In the genomic region with DNA sequence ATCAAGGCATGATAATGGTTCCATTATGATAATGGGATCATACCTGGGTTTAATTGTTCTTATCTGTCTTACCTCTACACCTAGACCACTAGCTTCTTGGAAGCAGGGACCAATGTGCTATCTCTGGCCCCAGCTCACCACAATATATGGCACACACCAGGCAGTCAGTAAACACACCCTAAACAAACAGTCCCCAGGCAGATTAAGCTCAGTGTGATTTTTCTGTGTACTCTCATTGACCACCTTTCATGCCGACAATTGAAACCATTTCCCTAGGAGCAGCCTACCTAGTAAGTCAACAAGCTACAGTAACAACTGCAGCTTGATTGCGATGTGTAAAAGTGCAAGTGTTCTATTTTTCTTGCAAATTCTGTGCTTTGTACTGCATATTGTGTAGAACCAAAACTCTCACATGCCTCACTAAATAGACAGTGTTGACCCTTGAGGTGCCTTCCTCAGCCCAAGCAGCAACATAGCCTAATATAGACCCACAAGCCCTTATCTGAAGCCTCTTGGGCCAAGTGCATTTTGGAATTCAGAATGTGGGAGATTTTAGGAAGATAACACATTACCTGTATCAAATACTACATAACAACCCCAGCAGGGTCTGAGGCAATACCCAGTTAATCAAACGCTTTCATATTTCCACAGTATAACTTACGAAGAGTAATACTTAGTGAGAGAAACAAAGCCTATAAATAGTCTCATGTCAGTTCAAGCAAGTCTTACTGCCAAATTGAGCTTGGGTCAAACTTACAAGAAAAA, we compare ENCODE assay signal across 27 cellular contexts. TPM values are rescaled to one million over a fixed set of nuclear protein-coding genes. Genes with fewer than 3 reads are reported as not detected.
DNase-seq lines count a peak whose midpoint lies in the region; ATAC-seq, FAIRE-seq and TF ChIP-seq lines count a peak whose summit lies in the region.
"Had no signal": no experiment of that assay in that cellular context is flagged by ENCODE, and none has a peak within 500 bp of the region (broad histone marks: within the 10 kb centered on the region; RNA-seq: fewer than 3 reads in every experiment).

No MANE protein-coding gene starts in this region.

- no TSS peak for BruUV-seq in K562 (replicated peaks; lab: Mats Ljungman, UMichigan)

- H3K36me3 ChIP-seq in K562 (ENCODE audit: control insufficient read depth, insufficient read depth, low read length) (peaks cover 11% of the 10 kb centered on the region), mucosa of descending colon (ENCODE audit: low read depth) (no peaks in the 10 kb centered on the region), brain microvascular endothelial cell (replicated peaks) (peaks cover 2% of the 10 kb centered on the region)
- H3K36me3 ChIP-seq: upper lobe of right lung had no signal

- FAIRE-seq in K562 (lab: Jason Lieb, UNC), result peak; percentile 23
- FAIRE-seq: small intestine had no signal

- in situ Hi-C loops in K562 (cut with MboI), result no loop called here
- in situ Hi-C loops in brain microvascular endothelial cell (cut with HindIII; ENCODE audit: low pct_ligation_motif_present, low sequenced_read_pairs), result no loop called here

- H3K27ac ChIP-seq in HL-60 (replicated peaks), result 0 out of 2 replicates have a peak overlapping the region, but pooled peaks have one; percentile 22
- peak overlapping the region; percentile 9; the same call in 1 of the 3 replicates for H3K27ac ChIP-seq in K562 (ENCODE audit: extremely low read depth, low read depth, low read length)
- no peak overlapping the region for H3K27ac ChIP-seq in brain microvascular endothelial cell
- H3K27ac ChIP-seq: BLaER1 treated with 17β-estradiol and CSF1 and Interleukin-3, amounts not matched to agents 10 nM and 100 nM; upper lobe of right lung had no signal

- ATAC-seq in K562 (peak; percentile 39), mucosa of descending colon (peak; percentile 58), GM19452 (IDR thresholded peaks at IDR 0.05; ENCODE audit: unreplicated experiment) (no peak), GM18873 (IDR thresholded peaks at IDR 0.05; ENCODE audit: low FRiP score, unreplicated experiment) (no peak)
- ATAC-seq: upper lobe of right lung had no signal

- no peak overlapping the region for H3K9ac ChIP-seq in K562 (ENCODE audit: insufficient read depth in 1 of 2, low read depth in 2 of 2, low read length in 2 of 2)
- H3K9ac ChIP-seq: BLaER1 treated with 17β-estradiol and CSF1 and Interleukin-3, amounts not matched to agents 10 nM and 100 nM had no signal

- POLR2A ChIA-PET in K562 (lab: Yijun Ruan, JAX), result interaction anchor here (0.6 to 2.0 kb wide), 7 partner anchors 9 to 912 kb away, joined by 3 to 11 read pairs (median 4); partner anchors contain the start of gene SF3A3

- no peak overlapping the region for H2AFZ ChIP-seq in K562 (ENCODE audit: low read depth, low read length)

- no peak for TF ChIP-seq CTCF in HL-60 (IDR thresholded peaks at IDR 0.05; ENCODE audit: insufficient read depth, low read length)
- TF ChIP-seq CTCF in K562 (IDR thresholded peaks at IDR 0.05 in 2 of 3, conservative IDR thresholded peaks at IDR 0.05 in 1 of 3; ENCODE audit: insufficient read depth in 2 of 3, low read depth in 1 of 3, low read length in 3 of 3), result no peak
- no peak for TF ChIP-seq CTCF in mucosa of descending colon (IDR thresholded peaks at IDR 0.05)
- no peak for TF ChIP-seq CTCF in brain microvascular endothelial cell (IDR thresholded peaks at IDR 0.05; ENCODE audit: low read depth, low read length, missing control alignments)

- CTCF ChIA-PET in K562 (lab: Yijun Ruan, JAX; ENCODE audit: low intra/inter-chr PET ratio), result no interaction called here

- no peak for TF ChIP-seq POLR2A in K562 (conservative IDR thresholded peaks at IDR 0.05)

- intact Hi-C loops in K562 (cut with micrococcal nuclease) (loop anchor here (2.0 kb wide), 1 partner anchor 22 kb away; no protein-coding TSS in a partner anchor), mucosa of descending colon (cut with DNase I, micrococcal nuclease) (no loop called here)

- H3K27me3 ChIP-seq in HL-60 (ENCODE audit: insufficient read depth, poor library complexity, severe bottlenecking), result no peaks in the 10 kb centered on the region
- H3K27me3 ChIP-seq in K562 (ENCODE audit: control insufficient read depth in 2 of 2, insufficient read depth in 2 of 2, low read length in 2 of 2), result no peaks in the 10 kb centered on the region
- no peaks in the 10 kb centered on the region for H3K27me3 ChIP-seq in brain microvascular endothelial cell (replicated peaks)
- H3K27me3 ChIP-seq: BLaER1 treated with 17β-estradiol and CSF1 and Interleukin-3, amounts not matched to agents 10 nM and 100 nM; upper lobe of right lung had no signal

- TF ChIP-seq RAD21 in K562 (CRISPR knock-in tag; conservative IDR thresholded peaks at IDR 0.05 in 1 of 2, IDR thresholded peaks at IDR 0.05 in 1 of 2), result no peak

- no peaks in the 10 kb centered on the region for H4K20me1 ChIP-seq in K562 (replicated peaks; ENCODE audit: control insufficient read depth, insufficient read depth, low read length)

- peaks cover 41% of the 10 kb centered on the region for H3K79me2 ChIP-seq in K562 (ENCODE audit: control insufficient read depth, insufficient read depth, low read length)

- no peaks in the 10 kb centered on the region for H3K9me1 ChIP-seq in K562 (ENCODE audit: control insufficient read depth, insufficient read depth, low read length)

- no peak for TF ChIP-seq EP300 in K562 (IDR thresholded peaks at IDR 0.05; ENCODE audit: low read length)

- peaks cover 11 to 23% of the 10 kb centered on the region in 2 experiments; a peak in 4 of 5 replicates for H3K4me1 ChIP-seq in K562 (replicated peaks in 1 of 2; ENCODE audit: control insufficient read depth in 2 of 2, insufficient read depth in 2 of 2, low read length in 2 of 2)
- H3K4me1 ChIP-seq in mucosa of descending colon (ENCODE audit: low read depth), result no peaks in the 10 kb centered on the region
- H3K4me1 ChIP-seq: upper lobe of right lung had no signal

- peaks cover 8% of the 10 kb centered on the region for H3K9me3 ChIP-seq in K562 (replicated peaks; ENCODE audit: control insufficient read depth, insufficient read depth, low read depth, low read length)
- peaks cover 11% of the 10 kb centered on the region for H3K9me3 ChIP-seq in mucosa of descending colon
- H3K9me3 ChIP-seq: upper lobe of right lung had no signal

- no peak for DNase-seq in HL-60 (ENCODE audit: low read depth in 1 of 2, low spot score in 1 of 2)
- peak; percentile 80 to 93 for DNase-seq in NCI-H2081 (lab: John Stamatoyannopoulos, UW)
- no peak for DNase-seq in K562 (ENCODE audit: extremely low read depth in 1 of 4, low spot score in 3 of 4)
- no peak for DNase-seq in mucosa of descending colon
- DNase-seq in brain microvascular endothelial cell, result no peak
- DNase-seq in AG20443 (ENCODE audit: low spot score), result no peak
- DNase-seq: activated CD4-positive, alpha-beta memory T cell treated with anti-CD3 and anti-CD28 coated beads for 36 hours; activated CD4-positive, CD25-positive, alpha-beta regulatory T cell; activated naive CD8-positive, alpha-beta T cell treated with anti-CD3 and anti-CD28 coated beads, Interleukin-2, amount 10 ng/mL, durations not matched to agents 7 days and 5 days; Calu3; effector CD4-positive, alpha-beta T cell; EL; HCEC 1CT; head of caudate nucleus; naive B cell; NCI-H1105; NCI-H2171; NCI-H82; nucleus accumbens; SHP77; small intestine; stimulated activated CD4-positive, alpha-beta T cell treated with anti-CD3 and anti-CD28 coated beads, Interleukin-1b, Interleukin-23, amount 100 ng/mL, for 48 hours; T1000; upper lobe of right lung had no signal

- WGBS in K562 (ENCODE audit: insufficient coverage, low coverage, missing lambda C conversion rate), result 56% methylated on average over 4 of the region's 4 CpGs

- H3K4me3 ChIP-seq in HL-60 (replicated peaks; ENCODE audit: insufficient read depth, low read length), result no peak overlapping the region
- no peak overlapping the region for H3K4me3 ChIP-seq in K562
- no peak overlapping the region for H3K4me3 ChIP-seq in mucosa of descending colon
- no peak overlapping the region for H3K4me3 ChIP-seq in brain microvascular endothelial cell (ENCODE audit: low read depth, low read length)
- H3K4me3 ChIP-seq: BLaER1 treated with 17β-estradiol and CSF1 and Interleukin-3, amounts not matched to agents 10 nM and 100 nM; upper lobe of right lung had no signal

- H3K4me2 ChIP-seq in K562 (ENCODE audit: insufficient read depth, low read length), result no peak overlapping the region
- H3K4me2 ChIP-seq: BLaER1 treated with 17β-estradiol and CSF1 and Interleukin-3, amounts not matched to agents 10 nM and 100 nM had no signal

RNA-seq across cellular contexts. Expression of gene INPP5B, which starts 32.0 kb away (rescaled TPM):
- total RNA-seq in K562 (2011; cell fraction: chromatin; rRNA removed; ENCODE audit: low replicate concordance), result 143 and 150 TPM in 2 replicates
- total RNA-seq in K562 (2011; cell fraction: nucleolus; rRNA removed), result 71.7 and 79.2 TPM in 2 replicates
- 90.1 and 108 TPM in 2 replicates for total RNA-seq in K562 (2011; cell fraction: nucleoplasm; rRNA removed)
- total RNA-seq in K562 (2014; rRNA removed) (25.2 and 33.7 TPM in 2 replicates), K562 (2014; rRNA removed; fragmentation: Illumina TruSeq; extraction: Trizol) (26.3 and 27.9 TPM in 2 replicates), K562 (2015; rRNA removed; fragmentation: Illumina TruSeq; extraction: Trizol) (22.2 and 23.6 TPM in 2 replicates), K562 (2021) (27.8 and 28.7 TPM in 2 replicates), mucosa of descending colon (10 to 100 TPM; 21.5 to 37.9 (median 28.1) TPM)
- polyA plus RNA-seq in K562 (2011; rRNA removed) (20.9 and 27.8 TPM in 2 replicates), K562 (2014; fragmentation: Illumina TruSeq; extraction: Trizol) (19.7 and 19.8 TPM in 2 replicates), K562 (2014; fragmentation: Nextera tagmentation; extraction: Ambion mirVana) (10 to 100 TPM; 14.1 to 16.5 TPM), K562 (2014; rRNA removed) (18.5 and 20.9 TPM in 2 replicates)
- 13.6 and 20.1 TPM in 2 replicates for polyA plus RNA-seq in K562 (2011; cell fraction: cytosol; rRNA removed)
- 33.3 and 37.6 TPM in 2 replicates for polyA plus RNA-seq in K562 (2011; cell fraction: nucleus; rRNA removed)
- 10.8 and 18.4 TPM in 2 replicates for polyA plus RNA-seq in K562 (2012)
- polyA minus RNA-seq in K562 (2011; rRNA and poly(A)+ RNA removed), result 43.4 and 44.7 TPM in 2 replicates
- 23.4 and 25.6 TPM in 2 replicates for polyA minus RNA-seq in K562 (2011; cell fraction: cytosol; rRNA and poly(A)+ RNA removed)
- polyA minus RNA-seq in K562 (2011; cell fraction: nucleus; rRNA and poly(A)+ RNA removed), result 26.3 and 44.0 TPM in 2 replicates

RNA-seq across cellular contexts. Expression of gene MTF1, which starts 55.5 kb away (rescaled TPM):
- total RNA-seq in K562 (2011; cell fraction: chromatin; rRNA removed; ENCODE audit: low replicate concordance), result 31.8 and 48.9 TPM in 2 replicates
- 9.0 and 9.3 TPM in 2 replicates for total RNA-seq in K562 (2011; cell fraction: nucleolus; rRNA removed)
- total RNA-seq in K562 (2011; cell fraction: nucleoplasm; rRNA removed), result 11.7 and 13.0 TPM in 2 replicates
- 1.1 and 2.6 TPM in 2 replicates for total RNA-seq in K562 (2014; rRNA removed)
- total RNA-seq in K562 (2014; rRNA removed; fragmentation: Illumina TruSeq; extraction: Trizol), result 6.7 and 7.1 TPM in 2 replicates
- 4.3 and 4.4 TPM in 2 replicates for total RNA-seq in K562 (2015; rRNA removed; fragmentation: Illumina TruSeq; extraction: Trizol)
- total RNA-seq in K562 (2021), result 11.3 and 12.2 TPM in 2 replicates
- polyA plus RNA-seq in K562 (2011; rRNA removed), result 4.8 and 5.1 TPM in 2 replicates
- 3.1 and 4.5 TPM in 2 replicates for polyA plus RNA-seq in K562 (2011; cell fraction: cytosol; rRNA removed)
- polyA plus RNA-seq in K562 (2011; cell fraction: nucleus; rRNA removed), result 5.0 and 7.5 TPM in 2 replicates
- 2.3 and 5.2 TPM in 2 replicates for polyA plus RNA-seq in K562 (2012)
- 5.2 and 6.1 TPM in 2 replicates for polyA plus RNA-seq in K562 (2014; fragmentation: Illumina TruSeq; extraction: Trizol)
- 1 to 10 TPM; 1.9 to 2.4 TPM for polyA plus RNA-seq in K562 (2014; fragmentation: Nextera tagmentation; extraction: Ambion mirVana)
- polyA plus RNA-seq in K562 (2014; rRNA removed), result 2.9 and 3.6 TPM in 2 replicates
- 16.1 and 36.5 TPM in 2 replicates for polyA minus RNA-seq in K562 (2011; rRNA and poly(A)+ RNA removed)
- polyA minus RNA-seq in K562 (2011; cell fraction: cytosol; rRNA and poly(A)+ RNA removed), result 2.8 and 3.1 TPM in 2 replicates
- polyA minus RNA-seq in K562 (2011; cell fraction: nucleus; rRNA and poly(A)+ RNA removed), result 3.2 and 6.2 TPM in 2 replicates
- total RNA-seq in mucosa of descending colon, result 10 to 100 TPM; 30.6 to 42.8 (median 35.2) TPM

Comparison
In these comparisons a context has a peak if more than half of its experiments do, and no peak if none do; other contexts are left out.
1. DNase-seq: peak in NCI-H2081 (2 of 2); none in HL-60 (0 of 2), K562 (0 of 4), mucosa of descending colon (0 of 3), brain microvascular endothelial cell (single experiment) and AG20443 (single experiment).
2. ATAC-seq: peak in K562 (single experiment) and mucosa of descending colon (single experiment); none in GM19452 (single experiment) and GM18873 (single experiment).